ENCODE assay signal across 1 cellular context in the genomic region with DNA sequence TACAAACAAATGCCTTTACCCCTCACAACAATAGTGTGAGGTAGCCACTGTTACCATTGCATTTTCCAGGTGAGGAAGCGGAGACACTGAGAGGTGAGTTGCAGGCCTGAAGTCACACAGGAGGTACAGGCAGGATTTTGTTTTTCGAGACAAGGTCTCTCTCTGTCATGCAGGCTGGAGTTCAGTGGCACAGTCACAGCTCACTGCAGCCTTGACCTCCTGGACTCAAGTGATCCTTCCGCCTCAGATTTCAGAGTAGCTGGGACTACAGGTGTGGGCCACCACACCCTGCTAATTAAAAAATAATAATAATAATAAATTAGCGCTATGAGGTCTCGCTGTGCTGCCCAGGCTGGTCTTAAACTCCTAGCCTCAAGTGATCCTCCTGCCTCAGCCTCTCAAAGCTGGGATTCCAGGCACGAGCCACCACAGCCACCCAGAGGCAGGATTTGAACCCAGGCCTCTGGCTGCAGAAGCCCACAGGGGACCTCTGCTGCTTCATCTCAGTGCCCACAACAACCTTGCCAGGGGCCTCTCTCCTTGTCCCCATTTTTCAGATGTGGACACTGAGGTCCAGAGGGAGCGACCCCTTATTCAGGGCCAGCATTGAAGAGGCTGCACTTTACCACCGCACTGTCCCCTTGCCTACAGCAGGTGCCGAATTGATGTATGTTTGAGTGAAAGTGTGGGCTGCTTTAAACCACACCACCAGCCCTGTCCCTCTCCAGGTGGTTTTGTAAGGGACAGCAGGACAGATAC.
A peak's percentile ranks its signal among the peaks of the same experiment; 100 is the strongest.
TF ChIP-seq lines count a peak whose summit lies in the region.

No MANE protein-coding gene starts in this region.

TF ChIP-seq in HepG2, 621 proteins besides CTCF, POLR2A, EP300 and RAD21 (continued from another document):
- 0 out of 2 replicates have a peak, but pooled peaks have one; percentile 50 for TF ChIP-seq ZNF607 (CRISPR knock-in tag; IDR thresholded peaks at IDR 0.05; ENCODE audit: borderline replicate concordance)
- peak; percentile 54 for TF ChIP-seq ZMYM3 (CRISPR knock-in tag; IDR thresholded peaks at IDR 0.05)
- TF ChIP-seq ZNF598 (CRISPR knock-in tag; IDR thresholded peaks at IDR 0.05; ENCODE audit: borderline replicate concordance) = no peak
- TF ChIP-seq ZNF781 (CRISPR knock-in tag; IDR thresholded peaks at IDR 0.05; ENCODE audit: borderline replicate concordance, not compliant biosample characterization) = no peak
- 0 out of 2 replicates have a peak, but pooled peaks have one; percentile 21 for TF ChIP-seq NR2F6 (IDR thresholded peaks at IDR 0.05)
- peak; percentile 58 for TF ChIP-seq NR2F6 (CRISPR knock-in tag; IDR thresholded peaks at IDR 0.05)
- no peak for TF ChIP-seq ARHGAP35 (CRISPR knock-in tag; IDR thresholded peaks at IDR 0.05; ENCODE audit: borderline replicate concordance)
- TF ChIP-seq RARA (CRISPR knock-in tag; IDR thresholded peaks at IDR 0.05) = peak; percentile 56
- no peak for TF ChIP-seq SMYD3 (CRISPR knock-in tag; IDR thresholded peaks at IDR 0.05)
- TF ChIP-seq ZNF572 (CRISPR knock-in tag; IDR thresholded peaks at IDR 0.05) = 0 out of 2 replicates have a peak, but pooled peaks have one; percentile 23
- peak; percentile 27 for TF ChIP-seq ZNF768 (CRISPR knock-in tag; IDR thresholded peaks at IDR 0.05)
- no peak for TF ChIP-seq MEIS1 (CRISPR knock-in tag; IDR thresholded peaks at IDR 0.05; ENCODE audit: borderline replicate concordance)
- TF ChIP-seq FOXA3 (CRISPR knock-in tag; IDR thresholded peaks at IDR 0.05) = no peak
- 0 out of 2 replicates have a peak, but pooled peaks have one; percentile 1 for TF ChIP-seq HIVEP1 (CRISPR knock-in tag; IDR thresholded peaks at IDR 0.05)
- no peak for TF ChIP-seq TCF12 (IDR thresholded peaks at IDR 0.05)
- no peak for TF ChIP-seq TCF12 (CRISPR knock-in tag; IDR thresholded peaks at IDR 0.05)
- no peak for TF ChIP-seq ZNF672 (CRISPR knock-in tag; IDR thresholded peaks at IDR 0.05)
- TF ChIP-seq ZNF616 (CRISPR knock-in tag; IDR thresholded peaks at IDR 0.05; ENCODE audit: low read depth) = no peak
- no peak for TF ChIP-seq ELF1 (CRISPR knock-in tag; IDR thresholded peaks at IDR 0.05)
- 0 out of 2 replicates have a peak, but pooled peaks have one; percentile 11 for TF ChIP-seq MTA1 (CRISPR knock-in tag; IDR thresholded peaks at IDR 0.05; ENCODE audit: borderline replicate concordance)
- no peak for TF ChIP-seq ZNF263 (CRISPR knock-in tag; IDR thresholded peaks at IDR 0.05)
- TF ChIP-seq, protein P1, sequence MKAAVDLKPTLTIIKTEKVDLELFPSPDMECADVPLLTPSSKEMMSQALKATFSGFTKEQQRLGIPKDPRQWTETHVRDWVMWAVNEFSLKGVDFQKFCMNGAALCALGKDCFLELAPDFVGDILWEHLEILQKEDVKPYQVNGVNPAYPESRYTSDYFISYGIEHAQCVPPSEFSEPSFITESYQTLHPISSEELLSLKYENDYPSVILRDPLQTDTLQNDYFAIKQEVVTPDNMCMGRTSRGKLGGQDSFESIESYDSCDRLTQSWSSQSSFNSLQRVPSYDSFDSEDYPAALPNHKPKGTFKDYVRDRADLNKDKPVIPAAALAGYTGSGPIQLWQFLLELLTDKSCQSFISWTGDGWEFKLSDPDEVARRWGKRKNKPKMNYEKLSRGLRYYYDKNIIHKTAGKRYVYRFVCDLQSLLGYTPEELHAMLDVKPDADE (CRISPR knock-in tag; IDR thresholded peaks at IDR 0.05) = no peak
- TF ChIP-seq KDM1A (CRISPR knock-in tag; IDR thresholded peaks at IDR 0.05) = peak; percentile 31; the same call in 1 of the 2 replicates
